Comparison of ENCODE assay signal across 1 cellular context in genomic region chr1:28640766-28641165, GRCh38.
TF ChIP-seq lines count a peak whose summit lies in the region.

No MANE protein-coding gene starts in this region.

TF ChIP-seq in GM12878, 131 proteins besides CTCF, POLR2A, EP300 and RAD21:
- no peak for TF ChIP-seq TCF12 (IDR thresholded peaks at IDR 0.05; ENCODE audit: low read depth, low read length)
- peak; percentile 42; the same call in 1 of the 2 replicates for TF ChIP-seq SMC3 (IDR thresholded peaks at IDR 0.05; ENCODE audit: borderline replicate concordance, low read length)
